Comparison of ENCODE assay signal across 35 cellular contexts in the genomic region with DNA sequence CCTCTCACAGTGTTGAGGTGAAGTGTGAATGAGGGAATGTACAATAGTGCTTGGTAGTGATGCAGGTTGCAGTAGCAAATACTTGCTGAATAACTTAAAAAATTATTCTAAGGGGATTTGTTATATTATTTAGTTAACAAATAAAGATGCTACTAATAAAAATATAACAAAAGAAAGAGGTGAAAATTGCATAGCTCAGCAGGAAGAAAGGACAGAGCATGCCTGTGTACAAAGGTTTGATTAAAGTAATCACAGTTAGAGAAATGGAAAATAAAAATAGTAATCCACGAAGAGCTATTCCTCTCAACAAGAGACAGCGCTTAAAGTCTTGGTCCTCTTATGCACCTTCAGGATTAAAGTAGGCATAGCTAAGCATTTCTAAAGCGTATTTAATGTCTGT.
"Had no signal": no experiment of that assay in that cellular context is flagged by ENCODE, and none has a peak within 500 bp of the region (broad histone marks: within the 10 kb centered on the region; RNA-seq: fewer than 3 reads in every experiment).

No MANE protein-coding gene starts in this region.

- H3K27me3 ChIP-seq: MG63 had no signal

- DNase-seq: Kasumi-1, MG63, MM.1S, MV-4-11, NCI-H1048, NCI-H1092, NCI-H1092 treated with DMSO at 0.1 percent for 48 hours, NCI-H1105, NCI-H1105 treated with DMSO at 0.1 percent for 48 hours, NCI-H1417, NCI-H1417 treated with DMSO at 0.1 percent for 48 hours, NCI-H1436, NCI-H1436 treated with DMSO at 0.1 percent for 48 hours, NCI-H146, NCI-H1694, NCI-H1694 treated with DMSO at 0.1 percent for 48 hours, NCI-H187, NCI-H187 treated with DMSO at 0.1 percent for 48 hours, NCI-H1930, NCI-H2029, NCI-H2029 treated with DMSO at 0.1 percent for 48 hours, NCI-H2081, NCI-H2081 treated with DMSO at 0.1 percent for 48 hours, NCI-H2107, NCI-H2171, NCI-H2171 treated with DMSO at 0.1 percent for 48 hours, NCI-H2227 treated with DMSO at 0.1 percent for 48 hours, NCI-H226, NCI-H345, NCI-H446, NCI-H446 treated with DMSO at 0.1 percent for 48 hours, NCI-H510A, NCI-H510A treated with DMSO at 0.1 percent for 48 hours, NCI-H524, NCI-H524 treated with DMSO at 0.1 percent for 48 hours had no signal

- H3K4me3 ChIP-seq: MG63 had no signal

- H3K9me3 ChIP-seq: MG63 had no signal
